Comparison of ENCODE assay signal across 9 cellular contexts in genomic region chr11:102318469-102318868, GRCh38. TPM values are rescaled to one million over a fixed set of nuclear protein-coding genes. Genes with fewer than 3 reads are reported as not detected.
A peak's percentile ranks its signal among the peaks of the same experiment; 100 is the strongest.
DNase-seq lines count a peak whose midpoint lies in the region; ATAC-seq, FAIRE-seq and TF ChIP-seq lines count a peak whose summit lies in the region.
"Had no signal": no experiment of that assay in that cellular context is flagged by ENCODE, and none has a peak within 500 bp of the region (broad histone marks: within the 10 kb centered on the region; RNA-seq: fewer than 3 reads in every experiment).

No MANE protein-coding gene starts in this region.

- peak; percentile 55 for TF ChIP-seq POLR2A in GM19099 (IDR thresholded peaks at IDR 0.05; ENCODE audit: extremely low read depth, insufficient read length, low read depth)
- TF ChIP-seq POLR2A in GM12878 (IDR thresholded peaks at IDR 0.05; ENCODE audit: low read depth, low read length) = peak; percentile 60

- H3K4me3 ChIP-seq in RWPE2 (ENCODE audit: severe bottlenecking) (no peak overlapping the region), GM12878 (peak overlapping the region; percentile 76), dorsolateral prefrontal cortex (peak overlapping the region in 8 of 59 donors; percentile 4 to 75 (median 72))

- DNase-seq in RWPE2 (ENCODE audit: low spot score) = no peak
- DNase-seq in GM12878 (ENCODE audit: low read depth, low spot score) = no peak
- DNase-seq in stimulated activated CD4-positive, alpha-beta T cell treated with anti-CD3 and anti-CD28 coated beads, Interleukin-1b, Interleukin-23, amount 100 ng/mL, for 48 hours = peak; percentile 72
- no peak for DNase-seq in dorsolateral prefrontal cortex
- no peak for DNase-seq in NOMO-1 treated with dmso at 0.1 percent for 144 hours (lab: John Stamatoyannopoulos, UW; ENCODE audit: unreplicated experiment)
- DNase-seq in NCI-H1694 (lab: John Stamatoyannopoulos, UW) = no peak

- no peak for TF ChIP-seq CTCF in RWPE2 (IDR thresholded peaks at IDR 0.05; ENCODE audit: poor library complexity, severe bottlenecking)
- 0 out of 6 replicates have a peak, but pooled peaks of 2 of the 3 experiments have one; percentile 6 to 12 for TF ChIP-seq CTCF in GM12878 (IDR thresholded peaks at IDR 0.05 in 2 of 3, conservative IDR thresholded peaks at IDR 0.05 in 1 of 3; ENCODE audit: control insufficient read depth in 2 of 3, extremely low read depth in 1 of 3, insufficient read depth in 1 of 3, low read depth in 3 of 3, low read length in 3 of 3)
- TF ChIP-seq CTCF in dorsolateral prefrontal cortex (IDR thresholded peaks at IDR 0.05 in 54 of 56, conservative IDR thresholded peaks at IDR 0.05 in 2 of 56; ENCODE audit: low read depth in 1 of 56, partially characterized antibody in 56 of 56) = no peak

- H3K27me3 ChIP-seq in RWPE2 (ENCODE audit: insufficient read depth, poor library complexity, severe bottlenecking) (no peaks in the 10 kb centered on the region), GM12878 (replicated peaks in 1 of 2; ENCODE audit: control insufficient read depth in 2 of 2, insufficient read depth in 2 of 2, low read length in 1 of 2) (no peaks in the 10 kb centered on the region), dorsolateral prefrontal cortex (no peaks in the 10 kb centered on the region)
- H3K27me3 ChIP-seq: SJSA1 had no signal

- peak; percentile 47 for TF ChIP-seq RAD21 in GM12878 (IDR thresholded peaks at IDR 0.05; ENCODE audit: insufficient read depth, low read depth, low read length)

- CTCF ChIA-PET in GM12878 (lab: Yijun Ruan, JAX) = interaction anchor here (0.6 to 4.8 kb wide), 11 partner anchors 10 to 348 kb away, joined by 3 to 31 read pairs (median 4); no protein-coding TSS in a partner anchor

- H4K20me1 ChIP-seq in GM12878 (ENCODE audit: control insufficient read depth, insufficient read depth) = no peaks in the 10 kb centered on the region

- no peak for FAIRE-seq in GM12878 (lab: Jason Lieb, UNC)

- RAD21 ChIA-PET in GM12878 (lab: Charles Lee; ENCODE audit: unreplicated experiment) = interaction anchor here (0.8 to 5.0 kb wide), 7 partner anchors 14 to 295 kb away, joined by 3 to 61 read pairs (median 7); no protein-coding TSS in a partner anchor

- SMC1A ChIA-PET in GM12878 (lab: Charles Lee; ENCODE audit: uncharacterized antibody, unreplicated experiment) = interaction anchor here (0.7 to 13.5 kb wide), 12 partner anchors 10 to 298 kb away, joined by 3 to 255 read pairs (median 4); no protein-coding TSS in a partner anchor

- no peak for ATAC-seq in RWPE2 (ENCODE audit: low read depth)
- peak; percentile 20 for ATAC-seq in GM12878
- ATAC-seq in HG03469 (IDR thresholded peaks at IDR 0.05; ENCODE audit: unreplicated experiment) = no peak

- 0% methylated on average over 1 of the region's 1 CpG for WGBS in GM12878 (ENCODE audit: insufficient coverage, insufficient replicate concordance, low lambda C conversion rate, missing lambda C conversion rate)

- H3K4me1 ChIP-seq in RWPE2 (ENCODE audit: insufficient read depth, poor library complexity, severe bottlenecking) = peaks cover 42% of the 10 kb centered on the region
- peaks cover 19% of the 10 kb centered on the region for H3K4me1 ChIP-seq in GM12878 (ENCODE audit: control insufficient read depth, insufficient read depth, low read length)

- peak overlapping the region; percentile 70 for H3K4me2 ChIP-seq in GM12878 (ENCODE audit: control insufficient read depth, insufficient read depth)

- BruUV-seq in GM12878 (replicated peaks; lab: Mats Ljungman, UMichigan) = no TSS peak

- H3K9ac ChIP-seq in GM12878 (ENCODE audit: control insufficient read depth, insufficient read depth, low read length) = peak overlapping the region; percentile 85

- in situ Hi-C loops in GM12878 (cut with MboI) = no loop called here

- peaks cover 68% of the 10 kb centered on the region for H3K79me2 ChIP-seq in GM12878 (ENCODE audit: control insufficient read depth, insufficient read depth, low read length)

- no peak overlapping the region for H2AFZ ChIP-seq in GM12878 (ENCODE audit: control insufficient read depth, low read depth, low read length)

- TF ChIP-seq EP300 in GM12878 (IDR thresholded peaks at IDR 0.05; ENCODE audit: borderline replicate concordance in 1 of 2, control insufficient read depth in 1 of 2, low read depth in 2 of 2, low read length in 2 of 2) = no peak

- POLR2A ChIA-PET in GM12878 (lab: Charles Lee) = interaction anchor here (1.3 to 2.8 kb wide), 2 partner anchors 17 to 24 kb away, joined by 5 to 10 read pairs; no protein-coding TSS in a partner anchor

- H3K9me3 ChIP-seq in RWPE2 (ENCODE audit: severe bottlenecking) (no peaks in the 10 kb centered on the region), GM12878 (replicated peaks; ENCODE audit: control insufficient read depth, insufficient read depth, low read length) (no peaks in the 10 kb centered on the region; the same call in 2 of the 3 replicates)
- H3K9me3 ChIP-seq: SJSA1 had no signal

- intact Hi-C loops in GM12878 (cut with micrococcal nuclease; ENCODE audit: unreplicated experiment) = loop anchor here (5.0 kb wide), 2 partner anchors 114 to 244 kb away; no protein-coding TSS in a partner anchor
- intact Hi-C loops in dorsolateral prefrontal cortex (cut with DNase I) = no loop called here

- H3K36me3 ChIP-seq in RWPE2 (ENCODE audit: low read depth) (peaks cover 6% of the 10 kb centered on the region), GM12878 (ENCODE audit: control insufficient read depth in 2 of 2, insufficient read depth in 2 of 2, low read length in 1 of 2) (0 out of 4 replicates have a peak, but pooled peaks cover 0 to 5% of the 10 kb centered on the region in 2 experiments)
- H3K36me3 ChIP-seq: SJSA1 had no signal

- H3K27ac ChIP-seq in RWPE2 (ENCODE audit: poor library complexity, severe bottlenecking) (peak overlapping the region; percentile 80), GM12878 (ENCODE audit: control insufficient read depth, insufficient read depth) (peak overlapping the region; percentile 97), dorsolateral prefrontal cortex (peak overlapping the region in 1 of 59 donors; percentile 18)
- H3K27ac ChIP-seq: SJSA1 had no signal

TF ChIP-seq in GM12878, 131 proteins besides CTCF, POLR2A, EP300 and RAD21 (continues in another document):
- no peak for TF ChIP-seq RFX5 (IDR thresholded peaks at IDR 0.05; ENCODE audit: low read depth, low read length)
- TF ChIP-seq ELK1 (IDR thresholded peaks at IDR 0.05; ENCODE audit: low read depth, low read length) = no peak
- TF ChIP-seq IKZF2 (IDR thresholded peaks at IDR 0.05) = peak in 1 of 2 experiments; percentile 28; a peak in 2 of 4 replicates

RNA-seq across cellular contexts. Expression of gene BIRC3, which starts 1.2 kb away (rescaled TPM):
- total RNA-seq in GM12878 (2013; cell fraction: nucleolus; rRNA removed) = 365 and 388 TPM in 2 replicates
- total RNA-seq in GM12878 (2014; rRNA removed) (79.4 and 101 TPM in 2 replicates), GM12878 (2014; rRNA removed; fragmentation: Illumina TruSeq; extraction: Trizol) (134 and 136 TPM in 2 replicates), GM12878 (2021) (85.5 and 88.0 TPM in 2 replicates), dorsolateral prefrontal cortex (1 to 10 TPM; 1.5 to 9.7 (median 3.6) TPM)
- 22.3 TPM for polyA plus RNA-seq in GM12878 (2011; ENCODE audit: low read depth)
- polyA plus RNA-seq in GM12878 (2011; rRNA removed) (351 and 618 TPM in 2 replicates), GM12878 (2014; fragmentation: Illumina TruSeq; extraction: Trizol) (102 and 135 TPM in 2 replicates), GM12878 (2014; fragmentation: Nextera tagmentation; extraction: Ambion mirVana) (10 to 100 TPM; 63.8 to 92.9 TPM), GM12878 (2014; rRNA removed) (53.4 and 70.7 TPM in 2 replicates), GM12878 (2016; fragmentation: Nextera tagmentation; extraction: Ambion mirVana) (10 to 100 TPM; 42.1 to 56.9 TPM)
- polyA plus RNA-seq in GM12878 (2011; cell fraction: cytosol; rRNA removed) = 93.8 and 107 TPM in 2 replicates
- polyA plus RNA-seq in GM12878 (2011; cell fraction: nucleus; rRNA removed) = 169 and 198 TPM in 2 replicates
- 37.8 and 62.2 TPM in 2 replicates for polyA plus RNA-seq in GM12878 (2012)
- 200 and 265 TPM in 2 replicates for polyA minus RNA-seq in GM12878 (2011; rRNA and poly(A)+ RNA removed)
- 83.1 and 90.7 TPM in 2 replicates for polyA minus RNA-seq in GM12878 (2011; cell fraction: cytosol; rRNA and poly(A)+ RNA removed)
- 108 and 125 TPM in 2 replicates for polyA minus RNA-seq in GM12878 (2011; cell fraction: nucleus; rRNA and poly(A)+ RNA removed)

RNA-seq across cellular contexts. Expression of gene BIRC2, which starts 28.5 kb away (rescaled TPM):
- 192 and 210 TPM in 2 replicates for total RNA-seq in GM12878 (2013; cell fraction: nucleolus; rRNA removed)
- total RNA-seq in GM12878 (2014; rRNA removed) (25.1 and 30.8 TPM in 2 replicates), GM12878 (2014; rRNA removed; fragmentation: Illumina TruSeq; extraction: Trizol) (33.4 and 33.9 TPM in 2 replicates), GM12878 (2021) (23.2 and 24.3 TPM in 2 replicates), dorsolateral prefrontal cortex (10 to 100 TPM; 29.0 to 61.1 (median 39.8) TPM)
- 11.0 TPM for polyA plus RNA-seq in GM12878 (2011; ENCODE audit: low read depth)
- polyA plus RNA-seq in GM12878 (2011; rRNA removed) (75.8 and 118 TPM in 2 replicates), GM12878 (2014; fragmentation: Illumina TruSeq; extraction: Trizol) (31.8 and 44.0 TPM in 2 replicates), GM12878 (2014; fragmentation: Nextera tagmentation; extraction: Ambion mirVana) (10 to 100 TPM; 13.8 to 17.8 TPM), GM12878 (2014; rRNA removed) (16.1 and 21.4 TPM in 2 replicates), GM12878 (2016; fragmentation: Nextera tagmentation; extraction: Ambion mirVana) (10 to 100 TPM; 27.9 to 30.2 TPM)
- polyA plus RNA-seq in GM12878 (2011; cell fraction: cytosol; rRNA removed) = 38.3 and 48.2 TPM in 2 replicates
- polyA plus RNA-seq in GM12878 (2011; cell fraction: nucleus; rRNA removed) = 77.2 and 113 TPM in 2 replicates
- polyA plus RNA-seq in GM12878 (2012) = 18.8 and 22.7 TPM in 2 replicates
- polyA minus RNA-seq in GM12878 (2011; rRNA and poly(A)+ RNA removed) = 76.5 and 81.3 TPM in 2 replicates
- 13.5 and 14.9 TPM in 2 replicates for polyA minus RNA-seq in GM12878 (2011; cell fraction: cytosol; rRNA and poly(A)+ RNA removed)
- polyA minus RNA-seq in GM12878 (2011; cell fraction: nucleus; rRNA and poly(A)+ RNA removed) = 93.9 and 98.3 TPM in 2 replicates

Comparison
In these comparisons a context has a peak if more than half of its experiments do, and no peak if none do; other contexts are left out.
1. CTCF ChIP-seq: peak in GM12878 (2 of 3); none in RWPE2 (single experiment) and dorsolateral prefrontal cortex (0 of 56).
2. RNA of gene BIRC3, which starts 1.2 kb away (total RNA-seq): 79.4 to 388 TPM in GM12878; 1.5 to 9.7 TPM in dorsolateral prefrontal cortex; every median in the first group is over 4 times any median in the second.